Comparison of ENCODE assay signal across 14 cellular contexts in genomic region chr2:224142397-224143312, GRCh38.
DNase-seq lines count a peak whose midpoint lies in the region; ATAC-seq and TF ChIP-seq lines count a peak whose summit lies in the region.
"Had no signal": no experiment of that assay in that cellular context is flagged by ENCODE, and none has a peak within 500 bp of the region (broad histone marks: within the 10 kb centered on the region; RNA-seq: fewer than 3 reads in every experiment).

No MANE protein-coding gene starts in this region.

- H3K36me3 ChIP-seq in GM23248 (ENCODE audit: low read depth) (no peaks in the 10 kb centered on the region), RWPE2 (ENCODE audit: low read depth) (no peaks in the 10 kb centered on the region), fibroblast of lung (ENCODE audit: control insufficient read depth, insufficient read depth, low read length) (no peaks in the 10 kb centered on the region)

- H3K9me3 ChIP-seq in GM23248 (ENCODE audit: low read depth) (no peaks in the 10 kb centered on the region), RWPE2 (ENCODE audit: severe bottlenecking) (no peaks in the 10 kb centered on the region), fibroblast of lung (ENCODE audit: control insufficient read depth, insufficient read depth, low read depth, low read length) (no peaks in the 10 kb centered on the region)

- H4K20me1 ChIP-seq in GM23248 (ENCODE audit: insufficient read depth) (no peaks in the 10 kb centered on the region), fibroblast of lung (ENCODE audit: control insufficient read depth, extremely low read depth, insufficient read depth, low read length) (no peaks in the 10 kb centered on the region)

- H3K79me2 ChIP-seq in GM23248 (ENCODE audit: insufficient read depth) (no peaks in the 10 kb centered on the region), fibroblast of lung (ENCODE audit: control insufficient read depth, insufficient read depth, low read length) (no peaks in the 10 kb centered on the region)

- H2AFZ ChIP-seq in GM23248 = no peak overlapping the region
- no peak overlapping the region for H2AFZ ChIP-seq in fibroblast of lung (ENCODE audit: low read length)

- no peak overlapping the region for H3K4me3 Mint-ChIP-seq in activated naive CD4-positive, alpha-beta T cell treated with anti-CD3 and anti-CD28 coated beads, Interleukin-2, amount 10 ng/mL, durations not matched to agents 7 days and 5 days
- H3K4me3 Mint-ChIP-seq: activated CD4-positive, alpha-beta memory T cell treated with anti-CD3 and anti-CD28 coated beads for 36 hours; natural killer cell treated with Interleukin-12 subunit alpha and Interleukin-12 subunit beta and Interleukin-15 and Interleukin-18, amount 100 ng/mL, for 72 hours had no signal

- WGBS in GM23248 (ENCODE audit: low coverage in 1 of 2, low lambda C conversion rate in 2 of 2, missing lambda C conversion rate in 2 of 2), 2 experiments = 6 to 8% methylated on average over 4 of the region's 4 CpGs

- no peaks in the 10 kb centered on the region for H3K4me1 Mint-ChIP-seq in activated naive CD4-positive, alpha-beta T cell treated with anti-CD3 and anti-CD28 coated beads, Interleukin-2, amount 10 ng/mL, durations not matched to agents 7 days and 5 days

- in situ Hi-C loops in GM23248 (cut with MboI) = no loop called here
- in situ Hi-C loops in KBM-7 (cut with MboI; ENCODE audit: low pct_unique_long_range_greater_than_20kb, low sequenced_read_pairs) = no loop called here

- no peaks in the 10 kb centered on the region for H3K36me3 Mint-ChIP-seq in activated naive CD4-positive, alpha-beta T cell treated with anti-CD3 and anti-CD28 coated beads, Interleukin-2, amount 10 ng/mL, durations not matched to agents 7 days and 5 days
- H3K36me3 Mint-ChIP-seq: activated CD4-positive, alpha-beta memory T cell treated with anti-CD3 and anti-CD28 coated beads for 36 hours; activated naive CD4-positive, alpha-beta T cell treated with anti-CD3 and anti-CD28 coated beads, Interleukin-2, amount 50 U/mL, for 72 hours; natural killer cell treated with Interleukin-12 subunit alpha and Interleukin-12 subunit beta and Interleukin-15 and Interleukin-18, amount 100 ng/mL, for 72 hours had no signal

- H3K27me3 ChIP-seq in GM23248 (replicated peaks; ENCODE audit: insufficient read depth) (no peaks in the 10 kb centered on the region), RWPE2 (ENCODE audit: insufficient read depth, poor library complexity, severe bottlenecking) (no peaks in the 10 kb centered on the region), fibroblast of lung (ENCODE audit: control insufficient read depth, insufficient read depth, low read length) (no peaks in the 10 kb centered on the region)

- TF ChIP-seq CTCF in RWPE2 (IDR thresholded peaks at IDR 0.05; ENCODE audit: poor library complexity, severe bottlenecking) (peak; percentile 28), fibroblast of lung (conservative IDR thresholded peaks at IDR 0.05 in 1 of 2, IDR thresholded peaks at IDR 0.05 in 1 of 2; ENCODE audit: low read depth in 1 of 2, low read length in 2 of 2) (no peak)

- peak; percentile 85 for DNase-seq in GM23248
- DNase-seq in RWPE2 (ENCODE audit: low spot score) = no peak
- DNase-seq in fibroblast of lung (ENCODE audit: low read depth in 2 of 2) = peak; percentile 87 to 93
- peak; percentile 44 for DNase-seq in pons (ENCODE audit: low spot score)
- DNase-seq in KBM-7 = no peak
- DNase-seq in HT-29 (ENCODE audit: low spot score) = no peak
- no peak for DNase-seq in activated naive CD4-positive, alpha-beta T cell treated with anti-CD3 and anti-CD28 coated beads, Interleukin-2, amount 10 ng/mL, durations not matched to agents 7 days and 5 days
- DNase-seq: activated CD4-positive, alpha-beta memory T cell treated with anti-CD3 and anti-CD28 coated beads for 36 hours; effector CD4-positive, alpha-beta T cell; NCI-H82; stimulated activated CD4-positive, alpha-beta T cell treated with anti-CD3 and anti-CD28 coated beads, Interleukin-15, amount 100 ng/mL, for 24 hours had no signal

- no peaks in the 10 kb centered on the region for H3K9me2 ChIP-seq in GM23248 (ENCODE audit: insufficient read depth)

- no peak overlapping the region for H3K4me3 ChIP-seq in GM23248
- no peak overlapping the region for H3K4me3 ChIP-seq in RWPE2 (ENCODE audit: severe bottlenecking)
- no peak overlapping the region for H3K4me3 ChIP-seq in fibroblast of lung (replicated peaks in 1 of 4; ENCODE audit: control extremely low read depth in 1 of 4, insufficient read depth in 1 of 4, low read depth in 3 of 4, low read length in 4 of 4)

- CTCF ChIA-PET in activated naive CD4-positive, alpha-beta T cell treated with anti-CD3 and anti-CD28 coated beads, Interleukin-2, amount 10 ng/mL, durations not matched to agents 7 days and 5 days (lab: Charles Lee) = interaction anchor here (1.1 kb wide), 1 partner anchor 149 kb away, joined by 4 read pairs; no protein-coding TSS in a partner anchor

- H3K27ac Mint-ChIP-seq in activated naive CD4-positive, alpha-beta T cell treated with anti-CD3 and anti-CD28 coated beads, Interleukin-2, amount 10 ng/mL, durations not matched to agents 7 days and 5 days = no peak overlapping the region
- H3K27ac Mint-ChIP-seq: activated CD4-positive, alpha-beta memory T cell treated with anti-CD3 and anti-CD28 coated beads for 36 hours; activated naive CD4-positive, alpha-beta T cell treated with anti-CD3 and anti-CD28 coated beads, Interleukin-2, amount 50 U/mL, for 72 hours; natural killer cell treated with Interleukin-12 subunit alpha and Interleukin-12 subunit beta and Interleukin-15 and Interleukin-18, amount 100 ng/mL, for 72 hours had no signal

- peak overlapping the region; percentile 76 for H3K4me2 ChIP-seq in GM23248 (ENCODE audit: unreplicated experiment)
- H3K4me2 ChIP-seq in fibroblast of lung (ENCODE audit: extremely low read depth, insufficient read depth, low read length) = peak overlapping the region; percentile 20

- H3K4me1 ChIP-seq in GM23248 (ENCODE audit: insufficient read depth) (peaks cover 52% of the 10 kb centered on the region), RWPE2 (ENCODE audit: insufficient read depth, poor library complexity, severe bottlenecking) (peaks cover 56% of the 10 kb centered on the region), fibroblast of lung (ENCODE audit: control insufficient read depth, extremely low read depth, insufficient read depth, low read length) (no peaks in the 10 kb centered on the region)

- H3K27ac ChIP-seq in GM23248 (peak overlapping the region; percentile 70), RWPE2 (ENCODE audit: poor library complexity, severe bottlenecking) (peak overlapping the region; percentile 84), fibroblast of lung (ENCODE audit: insufficient read depth, low read length) (no peak overlapping the region)

- peaks cover 4% of the 10 kb centered on the region for H3K27me3 Mint-ChIP-seq in activated naive CD4-positive, alpha-beta T cell treated with anti-CD3 and anti-CD28 coated beads, Interleukin-2, amount 10 ng/mL, durations not matched to agents 7 days and 5 days

- H3K9ac ChIP-seq in GM23248 (peak overlapping the region; percentile 40), fibroblast of lung (ENCODE audit: insufficient read depth, low read length) (no peak overlapping the region)

- ATAC-seq in RWPE2 (ENCODE audit: low read depth) (peak; percentile 70), HG03460 (IDR thresholded peaks at IDR 0.05; ENCODE audit: unreplicated experiment) (no peak)
- ATAC-seq: activated naive CD4-positive, alpha-beta T cell treated with anti-CD3 and anti-CD28 coated beads, Interleukin-2, amount 50 U/mL, for 72 hours; natural killer cell treated with Interleukin-12 subunit alpha and Interleukin-12 subunit beta and Interleukin-15 and Interleukin-18, amount 100 ng/mL, for 72 hours had no signal

- no peaks in the 10 kb centered on the region for H3K9me3 Mint-ChIP-seq in activated naive CD4-positive, alpha-beta T cell treated with anti-CD3 and anti-CD28 coated beads, Interleukin-2, amount 10 ng/mL, durations not matched to agents 7 days and 5 days
- H3K9me3 Mint-ChIP-seq: activated CD4-positive, alpha-beta memory T cell treated with anti-CD3 and anti-CD28 coated beads for 36 hours; activated naive CD4-positive, alpha-beta T cell treated with anti-CD3 and anti-CD28 coated beads, Interleukin-2, amount 50 U/mL, for 72 hours; natural killer cell treated with Interleukin-12 subunit alpha and Interleukin-12 subunit beta and Interleukin-15 and Interleukin-18, amount 100 ng/mL, for 72 hours had no signal

- H3F3A ChIP-seq in GM23248 (ENCODE audit: insufficient read depth) = peaks cover 52% of the 10 kb centered on the region

Comparison
In these comparisons a context has a peak if more than half of its experiments do, and no peak if none do; other contexts are left out.
1. DNase-seq: peak in GM23248 (single experiment), fibroblast of lung (2 of 2) and pons (single experiment); none in RWPE2 (single experiment), KBM-7 (single experiment), HT-29 (single experiment) and activated naive CD4-positive, alpha-beta T cell treated with anti-CD3 and anti-CD28 coated beads, Interleukin-2, amount 10 ng/mL, durations not matched to agents 7 days and 5 days (single experiment).